Comparison of ENCODE assay signal across 25 cellular contexts in genomic region chr4:155415662-155416061, GRCh38.
"Had no signal": no experiment of that assay in that cellular context is flagged by ENCODE, and none has a peak within 500 bp of the region (broad histone marks: within the 10 kb centered on the region; RNA-seq: fewer than 3 reads in every experiment).

No MANE protein-coding gene starts in this region.

- H2AFZ ChIP-seq: hepatocyte had no signal

- H3K36me3 ChIP-seq: left lung, lower lobe of right lung, ovary, right atrium auricular region, right lobe of liver, tibial nerve, vagina had no signal

- H3K4me2 ChIP-seq: hepatocyte, smooth muscle cell had no signal

- H3K4me1 ChIP-seq: left lung, lower lobe of right lung, psoas muscle, right atrium auricular region, right lobe of liver, tibial nerve, vagina had no signal

- H3K9me3 ChIP-seq: left lung, lower lobe of right lung, ovary, psoas muscle, right atrium auricular region, right lobe of liver, tibial nerve, vagina had no signal

- H3K79me2 ChIP-seq: hepatocyte had no signal

- H3K27me3 ChIP-seq: hepatocyte, left lung, ovary, right atrium auricular region, right lobe of liver, tibial nerve, vagina had no signal

- H3K4me3 ChIP-seq: hepatocyte, left lung, lower lobe of right lung, ovary, psoas muscle, right atrium auricular region, right lobe of liver, smooth muscle cell, tibial nerve, vagina had no signal

- H3K27ac ChIP-seq: hepatocyte, left lung, lower lobe of right lung, ovary, psoas muscle, right atrium auricular region, right lobe of liver, tibial nerve, vagina had no signal

- DNase-seq: islet precursor cell; left cardiac atrium; left lung; lower lobe of right lung; mammary epithelial cell; mesendoderm; naive thymus-derived CD4-positive, alpha-beta T cell; ovary; posterior cingulate gyrus; psoas muscle; right lobe of liver; stimulated activated CD4-positive, alpha-beta T cell treated with anti-CD3 and anti-CD28 coated beads, Interleukin-1b, Interleukin-23, amount 100 ng/mL, for 48 hours; stimulated activated CD4-positive, alpha-beta T cell treated with anti-CD3 and anti-CD28 coated beads, Interleukin-2, amount 100 ng/mL, for 48 hours; stimulated activated CD4-positive, alpha-beta T cell treated with anti-CD3 and anti-CD28 coated beads, Interleukin-4, amount 100 ng/mL, for 4 hours; stimulated activated CD8-positive, alpha-beta memory T cell treated with anti-CD3 and anti-CD28 coated beads, Interleukin-4, amount 100 ng/mL, for 48 hours; stimulated activated naive CD4-positive, alpha-beta T cell treated with Interleukin-2 at 50 U/mL for 16 hours; stimulated activated naive CD8-positive, alpha-beta T cell treated with anti-CD3 and anti-CD28 coated beads, Interleukin-15, amount 100 ng/mL, for 72 hours; substantia nigra had no signal

- ATAC-seq: left cardiac atrium; left lung; lower lobe of right lung; naive thymus-derived CD4-positive, alpha-beta T cell; natural killer cell treated with Interleukin-12 subunit alpha and Interleukin-12 subunit beta and Interleukin-15 and Interleukin-18, amount 100 ng/mL, for 72 hours; psoas muscle; right lobe of liver; stimulated activated memory B cell treated with anti-CD40 and anti-IgM and Interleukin-4, amounts not matched to agents 10 μg/mL and 1 μg/mL and 100 μg/mL, for 72 hours; stimulated activated naive CD8-positive, alpha-beta T cell treated with anti-CD3 and anti-CD28 coated beads, Interleukin-15, amount 100 ng/mL, for 72 hours had no signal
